Comparison of ENCODE assay signal across 9 cellular contexts in the genomic region with DNA sequence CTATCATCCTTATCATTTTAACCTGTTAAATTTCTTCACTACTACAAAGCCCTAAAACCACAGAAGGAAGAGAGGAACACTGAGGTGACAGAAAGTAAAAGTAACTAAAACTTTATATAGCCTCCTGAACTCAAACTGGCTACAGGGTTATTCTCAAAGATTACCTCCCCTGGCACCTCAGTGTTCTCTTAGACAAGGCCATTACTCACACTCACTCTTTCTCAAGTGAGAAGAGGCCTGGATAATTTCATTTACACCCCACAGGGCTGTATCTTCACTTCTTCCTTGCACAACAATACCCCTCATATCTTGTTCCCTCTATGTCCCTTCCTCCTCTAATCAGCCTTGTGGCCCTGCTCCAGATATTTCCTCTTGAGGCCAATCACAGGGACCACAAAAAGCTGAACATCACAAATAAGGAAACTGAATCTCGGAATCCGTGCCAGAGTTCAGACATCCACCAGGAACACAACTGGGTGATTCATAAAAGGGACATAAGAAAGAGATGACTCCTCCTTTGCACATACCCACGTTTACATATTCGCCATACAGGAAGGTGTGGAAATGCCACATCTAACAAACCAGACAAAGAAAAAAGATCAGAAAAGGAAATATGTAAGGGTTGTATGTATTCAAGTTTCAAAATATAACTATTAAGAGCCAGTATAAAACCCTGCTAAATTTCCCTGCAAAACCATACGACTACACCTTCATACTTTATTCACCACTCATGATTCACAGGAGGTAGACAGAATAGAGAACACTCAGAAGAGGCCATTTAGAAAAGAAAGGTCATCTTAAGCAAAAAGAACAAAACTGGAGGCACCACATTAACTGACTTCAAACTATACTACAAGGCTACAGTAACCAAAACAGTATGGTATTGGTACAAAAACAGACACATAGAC. TPM values are rescaled to one million over a fixed set of nuclear protein-coding genes. Genes with fewer than 3 reads are reported as not detected.
DNase-seq lines count a peak whose midpoint lies in the region; ATAC-seq lines count a peak whose summit lies in the region.
"Had no signal": no experiment of that assay in that cellular context is flagged by ENCODE, and none has a peak within 500 bp of the region (broad histone marks: within the 10 kb centered on the region; RNA-seq: fewer than 3 reads in every experiment).

No MANE protein-coding gene starts in this region.

- H3K27me3 Mint-ChIP-seq in activated T-cell treated with anti-CD3 and anti-CD28 coated beads, Interleukin-2, amount 50 U/mL, for 72 hours (ENCODE audit: low read depth), result no peaks in the 10 kb centered on the region

- no peak overlapping the region for H3K4me3 Mint-ChIP-seq in activated T-cell treated with anti-CD3 and anti-CD28 coated beads, Interleukin-2, amount 50 U/mL, for 72 hours

- peak overlapping the region; percentile 74 for H3K27ac Mint-ChIP-seq in activated T-cell treated with anti-CD3 and anti-CD28 coated beads, Interleukin-2, amount 50 U/mL, for 72 hours

- H3K4me1 Mint-ChIP-seq in activated T-cell treated with anti-CD3 and anti-CD28 coated beads, Interleukin-2, amount 50 U/mL, for 72 hours (ENCODE audit: low read depth), result peaks cover 17% of the 10 kb centered on the region

- H3K36me3 Mint-ChIP-seq in activated T-cell treated with anti-CD3 and anti-CD28 coated beads, Interleukin-2, amount 50 U/mL, for 72 hours (ENCODE audit: insufficient read depth in 2 of 2), result peaks cover 4 to 14% of the 10 kb centered on the region in 2 donors

- peak; percentile 14 to 51 for DNase-seq in stimulated activated CD4-positive, alpha-beta T cell treated with anti-CD3 and anti-CD28 coated beads, Interleukin-2, amount 100 ng/mL, for 24 hours
- no peak for DNase-seq in stimulated activated CD4-positive, alpha-beta T cell treated with anti-CD3 and anti-CD28 coated beads, Interleukin-12 subunit alpha, Interleukin-12 subunit beta, amount 100 ng/mL, for 4 hours
- DNase-seq in activated T-cell treated with anti-CD3 and anti-CD28 coated beads, Interleukin-2, amount 50 U/mL, for 72 hours, result peak; percentile 11 to 39
- DNase-seq in left ventricle myocardium superior (peak; percentile 37), head of caudate nucleus (no peak), NCI-H774 (lab: John Stamatoyannopoulos, UW) (no peak), putamen (ENCODE audit: low spot score) (no peak)
- no peak for DNase-seq in activated CD4-positive, CD25-positive, alpha-beta regulatory T cell (lab: John Stamatoyannopoulos, UW)
- DNase-seq: NCI-H2081 treated with DMSO at 0.1 percent for 48 hours had no signal

- H3K9me3 Mint-ChIP-seq in activated T-cell treated with anti-CD3 and anti-CD28 coated beads, Interleukin-2, amount 50 U/mL, for 72 hours, result peaks cover 3% of the 10 kb centered on the region in 2 donors

- intact Hi-C loops in left ventricle myocardium superior (cut with micrococcal nuclease), result loop anchor here (2.0 kb wide), 1 partner anchor 77 kb away; no protein-coding TSS in a partner anchor
- intact Hi-C loops in head of caudate nucleus (cut with DNase I), result no loop called here

- peak; percentile 73 to 74 for ATAC-seq in activated T-cell treated with anti-CD3 and anti-CD28 coated beads, Interleukin-2, amount 50 U/mL, for 72 hours (replicated peaks in 1 of 2)
- ATAC-seq in left ventricle myocardium superior, result peak; percentile 90

RNA-seq across cellular contexts. Expression of a gene that starts 1.7 kb away (rescaled TPM):
- 1 to 10 TPM; 8.3 to 9.7 TPM for total RNA-seq in activated T-cell treated with anti-CD3 and anti-CD28 coated beads, Interleukin-2, amount 50 U/mL, for 72 hours
- 24.5 TPM for total RNA-seq in left ventricle myocardium superior

RNA-seq across cellular contexts. Expression of a gene that starts 16.6 kb away (rescaled TPM):
- 10 to 100 TPM; 36.3 to 38.2 TPM for total RNA-seq in activated T-cell treated with anti-CD3 and anti-CD28 coated beads, Interleukin-2, amount 50 U/mL, for 72 hours
- 13.7 TPM for total RNA-seq in left ventricle myocardium superior

Comparison
In these comparisons a context has a peak if more than half of its experiments do, and no peak if none do; other contexts are left out.
1. DNase-seq: peak in stimulated activated CD4-positive, alpha-beta T cell treated with anti-CD3 and anti-CD28 coated beads, Interleukin-2, amount 100 ng/mL, for 24 hours (2 of 2), activated T-cell treated with anti-CD3 and anti-CD28 coated beads, Interleukin-2, amount 50 U/mL, for 72 hours (2 of 2) and left ventricle myocardium superior (single experiment); none in stimulated activated CD4-positive, alpha-beta T cell treated with anti-CD3 and anti-CD28 coated beads, Interleukin-12 subunit alpha, Interleukin-12 subunit beta, amount 100 ng/mL, for 4 hours (single experiment), head of caudate nucleus (0 of 42), NCI-H774 (single experiment), putamen (single experiment) and activated CD4-positive, CD25-positive, alpha-beta regulatory T cell (0 of 4).